Comparison of ENCODE assay signal across 8 cellular contexts in the genomic region with DNA sequence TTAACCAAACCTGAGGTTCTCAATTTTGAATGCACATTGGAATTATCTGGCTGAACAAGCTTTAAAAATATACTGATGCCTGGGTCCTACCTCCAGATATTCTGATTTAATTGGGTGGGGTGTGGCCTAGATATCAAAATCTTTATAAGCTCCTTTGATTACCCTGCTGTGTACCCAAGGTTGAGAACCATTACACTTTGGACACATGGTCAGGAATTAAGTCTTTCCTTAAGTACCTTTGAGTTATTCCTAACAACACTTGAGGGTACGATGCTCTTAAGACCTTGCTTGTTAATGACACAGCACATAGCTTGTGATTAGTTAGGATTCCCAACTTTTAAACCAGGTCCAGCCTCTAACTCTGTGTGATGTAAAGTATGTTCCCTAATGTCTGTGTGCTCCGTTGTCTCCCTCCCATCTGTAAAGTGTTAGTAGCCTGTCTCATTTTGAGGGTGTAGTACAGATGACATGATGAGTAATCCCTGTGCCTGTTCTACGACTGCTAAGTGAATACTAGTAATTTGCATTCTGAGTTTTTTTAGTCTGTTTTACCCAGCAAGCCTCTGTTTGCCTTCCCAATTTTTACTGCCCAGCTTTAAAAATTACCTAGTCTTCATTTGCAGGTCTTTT.
DNase-seq lines count a peak whose midpoint lies in the region; ATAC-seq and TF ChIP-seq lines count a peak whose summit lies in the region.
"Had no signal": no experiment of that assay in that cellular context is flagged by ENCODE, and none has a peak within 500 bp of the region (broad histone marks: within the 10 kb centered on the region; RNA-seq: fewer than 3 reads in every experiment).

No MANE protein-coding gene starts in this region.

- peaks cover 40% of the 10 kb centered on the region for H3K4me1 Mint-ChIP-seq in central memory CD8-positive, alpha-beta T cell

- peak; percentile 66 for ATAC-seq in GM19023 (IDR thresholded peaks at IDR 0.05; ENCODE audit: unreplicated experiment)
- peak; percentile 85 for ATAC-seq in HG03103 (IDR thresholded peaks at IDR 0.05; ENCODE audit: low read depth, unreplicated experiment)
- ATAC-seq in central memory CD8-positive, alpha-beta T cell (replicated peaks; ENCODE audit: extremely low read depth, poor library complexity, severe bottlenecking): no peak

- H2AFZ ChIP-seq in smooth muscle cell (ENCODE audit: low read depth): no peak overlapping the region

- intact Hi-C loops in adrenal gland (cut with DNase I): no loop called here

- peaks cover 26% of the 10 kb centered on the region for H3K36me3 Mint-ChIP-seq in central memory CD8-positive, alpha-beta T cell (ENCODE audit: insufficient read depth)

- no peaks in the 10 kb centered on the region for H3K27me3 ChIP-seq in smooth muscle cell (ENCODE audit: low read depth)
- no peaks in the 10 kb centered on the region for H3K27me3 ChIP-seq in adrenal gland

- H3K4me2 ChIP-seq in smooth muscle cell: peak overlapping the region; percentile 62

- no peak for DNase-seq in central memory CD8-positive, alpha-beta T cell (ENCODE audit: low spot score in 2 of 2)
- DNase-seq in smooth muscle cell (lab: John Stamatoyannopoulos, UW; ENCODE audit: unreplicated experiment) (no peak), cerebellum (ENCODE audit: low spot score) (no peak), adrenal gland (no peak)
- no peak for DNase-seq in stimulated activated naive CD4-positive, alpha-beta T cell (lab: John Stamatoyannopoulos, UW)
- DNase-seq: activated naive CD4-positive, alpha-beta T cell treated with anti-CD3 and anti-CD28 coated beads for 36 hours had no signal

- no peaks in the 10 kb centered on the region for H4K20me1 ChIP-seq in smooth muscle cell (ENCODE audit: low read depth)

- H3F3A ChIP-seq in smooth muscle cell (ENCODE audit: low read depth): peaks cover 21% of the 10 kb centered on the region

- peak overlapping the region; percentile 65 for H3K9ac ChIP-seq in smooth muscle cell (ENCODE audit: low read depth)

- H3K9me3 ChIP-seq in smooth muscle cell (replicated peaks; ENCODE audit: low read depth) (no peaks in the 10 kb centered on the region), adrenal gland (replicated peaks in 1 of 3) (peaks cover 0 to 6% (median 0%) of the 10 kb centered on the region in 3 donors)

- 6% methylated on average over 3 of the region's 3 CpGs for WGBS in smooth muscle cell (ENCODE audit: low lambda C conversion rate)
- 53 to 68% (median 58%) methylated on average over 3 of the region's 3 CpGs for WGBS in adrenal gland, 4 donors

- H3K27ac ChIP-seq in smooth muscle cell (ENCODE audit: low read depth) (peak overlapping the region; percentile 94), adrenal gland (peak overlapping the region in 1 of 5 donors; percentile 28)

- H3K36me3 ChIP-seq in smooth muscle cell (ENCODE audit: low read depth) (peaks cover 2% of the 10 kb centered on the region), adrenal gland (replicated peaks in 1 of 2) (peaks cover 0 to 23% of the 10 kb centered on the region in 2 donors)

- H3K9me3 Mint-ChIP-seq in central memory CD8-positive, alpha-beta T cell: no peaks in the 10 kb centered on the region
- H3K9me3 Mint-ChIP-seq: activated naive CD4-positive, alpha-beta T cell treated with anti-CD3 and anti-CD28 coated beads for 36 hours had no signal

- no peaks in the 10 kb centered on the region for H3K27me3 Mint-ChIP-seq in central memory CD8-positive, alpha-beta T cell

- H3K79me2 ChIP-seq in smooth muscle cell (ENCODE audit: low read depth): peaks cover 65% of the 10 kb centered on the region

- no peak for TF ChIP-seq CTCF in smooth muscle cell (IDR thresholded peaks at IDR 0.05; ENCODE audit: borderline replicate concordance, insufficient read depth, poor library complexity, severe bottlenecking)
- TF ChIP-seq CTCF in adrenal gland (IDR thresholded peaks at IDR 0.05): no peak

- H3K4me3 ChIP-seq in smooth muscle cell: no peak overlapping the region
- no peak overlapping the region for H3K4me3 ChIP-seq in adrenal gland

- H3K27ac Mint-ChIP-seq in central memory CD8-positive, alpha-beta T cell (ENCODE audit: low read depth): peak overlapping the region; percentile 19
- H3K27ac Mint-ChIP-seq: activated naive CD4-positive, alpha-beta T cell treated with anti-CD3 and anti-CD28 coated beads for 36 hours had no signal

- no peak for TF ChIP-seq POLR2A in adrenal gland (IDR thresholded peaks at IDR 0.05)

- no peaks in the 10 kb centered on the region for H3K4me1 ChIP-seq in smooth muscle cell (ENCODE audit: low read depth)
- H3K4me1 ChIP-seq in adrenal gland (replicated peaks in 1 of 2): peaks cover 0 to 32% of the 10 kb centered on the region in 2 donors

- H3K4me3 Mint-ChIP-seq in central memory CD8-positive, alpha-beta T cell: no peak overlapping the region
- H3K4me3 Mint-ChIP-seq: activated naive CD4-positive, alpha-beta T cell treated with anti-CD3 and anti-CD28 coated beads for 36 hours had no signal
